3 cellular contexts compared by ENCODE assay signal in the genomic region with DNA sequence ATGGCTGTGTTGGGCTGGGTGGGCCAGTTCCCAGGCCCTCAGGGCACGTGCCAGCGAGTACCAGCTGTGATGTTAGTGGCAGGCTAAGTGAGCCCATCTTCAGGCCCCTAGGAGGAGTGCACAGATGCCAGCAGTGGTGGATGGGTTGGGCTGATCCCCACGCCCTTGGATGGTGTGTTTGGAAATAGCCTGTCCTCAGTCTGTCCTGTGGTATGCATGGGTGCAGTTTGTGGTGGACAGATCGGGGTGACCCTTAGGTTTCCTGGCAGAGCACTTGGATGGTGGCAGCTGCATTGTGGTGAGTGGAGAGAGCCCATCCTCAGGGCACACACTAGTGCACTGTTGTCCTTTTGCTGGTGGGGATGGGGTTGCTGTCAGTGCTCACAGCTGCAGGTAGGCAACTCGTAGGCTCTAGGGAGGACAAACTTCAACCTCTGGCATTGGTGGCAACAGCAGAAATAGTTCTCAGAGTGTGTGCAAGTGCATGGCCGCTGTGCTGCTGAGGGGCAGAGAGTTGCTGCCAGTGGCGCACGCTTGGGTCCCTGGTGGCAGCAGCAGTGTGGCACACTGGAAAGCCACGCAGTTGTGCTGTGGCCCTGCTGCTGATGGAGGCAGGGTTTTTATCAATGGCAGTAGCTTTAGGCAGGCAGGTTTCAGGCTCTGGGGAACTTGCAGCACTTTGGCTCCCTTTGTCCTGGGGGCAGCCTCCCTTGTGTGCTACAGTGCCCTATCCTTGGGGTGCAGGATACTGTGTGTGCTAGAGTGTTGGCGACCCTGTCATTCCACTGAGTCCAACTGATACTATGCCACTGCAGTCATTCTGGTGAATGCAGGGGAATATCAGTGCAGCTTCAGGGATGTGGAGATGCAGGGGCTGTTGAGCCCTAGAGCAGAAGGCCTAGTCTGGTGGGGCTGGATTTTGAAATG.
A peak's percentile ranks its signal among the peaks of the same experiment; 100 is the strongest.
TF ChIP-seq lines count a peak whose summit lies in the region.

No MANE protein-coding gene starts in this region.

TF ChIP-seq in IMR-90, 13 proteins besides CTCF, POLR2A, EP300 and RAD21:
- TF ChIP-seq RCOR1 (IDR thresholded peaks at IDR 0.05; ENCODE audit: insufficient replicate concordance, low read length) (no peak), MAZ (IDR thresholded peaks at IDR 0.05; ENCODE audit: borderline replicate concordance, low read depth, low read length) (no peak), FOS (IDR thresholded peaks at IDR 0.05; ENCODE audit: low read depth, low read length) (no peak)
TF ChIP-seq in IMR-90: peak in this region for 0.

TF ChIP-seq in K562, 482 proteins besides CTCF, POLR2A, EP300 and RAD21:
- TF ChIP-seq BRD9 (IDR thresholded peaks at IDR 0.05; ENCODE audit: low read depth, partially characterized antibody) (no peak), BRF1 (IDR thresholded peaks at IDR 0.05; ENCODE audit: borderline replicate concordance, extremely low read depth, insufficient read length) (no peak), CBFA2T2 (conservative IDR thresholded peaks at IDR 0.05) (no peak), KAT7 (CRISPR knock-in tag; IDR thresholded peaks at IDR 0.05; ENCODE audit: borderline replicate concordance) (no peak), ZNF274 (IDR thresholded peaks at IDR 0.05; ENCODE audit: borderline replicate concordance, low read depth, low read length) (no peak), HLTF (IDR thresholded peaks at IDR 0.05) (no peak), STAT5B (CRISPR knock-in tag; IDR thresholded peaks at IDR 0.05) (no peak), CBX5 (IDR thresholded peaks at IDR 0.05; ENCODE audit: borderline replicate concordance, low read depth) (no peak), EZH2 (IDR thresholded peaks at IDR 0.05; ENCODE audit: borderline replicate concordance, low read depth, low read length) (no peak), CHD2 (IDR thresholded peaks at IDR 0.05; ENCODE audit: low read depth, low read length) (no peak), MED1 (CRISPR knock-in tag; IDR thresholded peaks at IDR 0.05; ENCODE audit: borderline replicate concordance) (no peak)
- TF ChIP-seq, protein P1, sequence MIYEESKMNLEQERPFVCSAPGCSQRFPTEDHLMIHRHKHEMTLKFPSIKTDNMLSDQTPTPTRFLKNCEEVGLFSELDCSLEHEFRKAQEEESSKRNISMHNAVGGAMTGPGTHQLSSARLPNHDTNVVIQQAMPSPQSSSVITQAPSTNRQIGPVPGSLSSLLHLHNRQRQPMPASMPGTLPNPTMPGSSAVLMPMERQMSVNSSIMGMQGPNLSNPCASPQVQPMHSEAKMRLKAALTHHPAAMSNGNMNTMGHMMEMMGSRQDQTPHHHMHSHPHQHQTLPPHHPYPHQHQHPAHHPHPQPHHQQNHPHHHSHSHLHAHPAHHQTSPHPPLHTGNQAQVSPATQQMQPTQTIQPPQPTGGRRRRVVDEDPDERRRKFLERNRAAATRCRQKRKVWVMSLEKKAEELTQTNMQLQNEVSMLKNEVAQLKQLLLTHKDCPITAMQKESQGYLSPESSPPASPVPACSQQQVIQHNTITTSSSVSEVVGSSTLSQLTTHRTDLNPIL (CRISPR knock-in tag; IDR thresholded peaks at IDR 0.05), result no peak
- TF ChIP-seq, protein P2, sequence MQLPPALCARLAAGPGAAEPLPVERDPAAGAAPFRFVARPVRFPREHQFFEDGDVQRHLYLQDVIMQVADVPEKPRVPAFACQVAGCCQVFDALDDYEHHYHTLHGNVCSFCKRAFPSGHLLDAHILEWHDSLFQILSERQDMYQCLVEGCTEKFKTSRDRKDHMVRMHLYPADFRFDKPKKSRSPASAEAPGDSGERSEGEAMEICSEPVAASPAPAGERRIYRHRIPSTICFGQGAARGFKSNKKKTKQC (CRISPR knock-in tag; IDR thresholded peaks at IDR 0.05), result no peak
- TF ChIP-seq, protein P3, sequence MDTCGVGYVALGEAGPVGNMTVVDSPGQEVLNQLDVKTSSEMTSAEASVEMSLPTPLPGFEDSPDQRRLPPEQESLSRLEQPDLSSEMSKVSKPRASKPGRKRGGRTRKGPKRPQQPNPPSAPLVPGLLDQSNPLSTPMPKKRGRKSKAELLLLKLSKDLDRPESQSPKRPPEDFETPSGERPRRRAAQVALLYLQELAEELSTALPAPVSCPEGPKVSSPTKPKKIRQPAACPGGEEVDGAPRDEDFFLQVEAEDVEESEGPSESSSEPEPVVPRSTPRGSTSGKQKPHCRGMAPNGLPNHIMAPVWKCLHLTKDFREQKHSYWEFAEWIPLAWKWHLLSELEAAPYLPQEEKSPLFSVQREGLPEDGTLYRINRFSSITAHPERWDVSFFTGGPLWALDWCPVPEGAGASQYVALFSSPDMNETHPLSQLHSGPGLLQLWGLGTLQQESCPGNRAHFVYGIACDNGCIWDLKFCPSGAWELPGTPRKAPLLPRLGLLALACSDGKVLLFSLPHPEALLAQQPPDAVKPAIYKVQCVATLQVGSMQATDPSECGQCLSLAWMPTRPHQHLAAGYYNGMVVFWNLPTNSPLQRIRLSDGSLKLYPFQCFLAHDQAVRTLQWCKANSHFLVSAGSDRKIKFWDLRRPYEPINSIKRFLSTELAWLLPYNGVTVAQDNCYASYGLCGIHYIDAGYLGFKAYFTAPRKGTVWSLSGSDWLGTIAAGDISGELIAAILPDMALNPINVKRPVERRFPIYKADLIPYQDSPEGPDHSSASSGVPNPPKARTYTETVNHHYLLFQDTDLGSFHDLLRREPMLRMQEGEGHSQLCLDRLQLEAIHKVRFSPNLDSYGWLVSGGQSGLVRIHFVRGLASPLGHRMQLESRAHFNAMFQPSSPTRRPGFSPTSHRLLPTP (IDR thresholded peaks at IDR 0.05; ENCODE audit: borderline replicate concordance, extremely low read depth, insufficient read length), result no peak
- TF ChIP-seq, protein P4, sequence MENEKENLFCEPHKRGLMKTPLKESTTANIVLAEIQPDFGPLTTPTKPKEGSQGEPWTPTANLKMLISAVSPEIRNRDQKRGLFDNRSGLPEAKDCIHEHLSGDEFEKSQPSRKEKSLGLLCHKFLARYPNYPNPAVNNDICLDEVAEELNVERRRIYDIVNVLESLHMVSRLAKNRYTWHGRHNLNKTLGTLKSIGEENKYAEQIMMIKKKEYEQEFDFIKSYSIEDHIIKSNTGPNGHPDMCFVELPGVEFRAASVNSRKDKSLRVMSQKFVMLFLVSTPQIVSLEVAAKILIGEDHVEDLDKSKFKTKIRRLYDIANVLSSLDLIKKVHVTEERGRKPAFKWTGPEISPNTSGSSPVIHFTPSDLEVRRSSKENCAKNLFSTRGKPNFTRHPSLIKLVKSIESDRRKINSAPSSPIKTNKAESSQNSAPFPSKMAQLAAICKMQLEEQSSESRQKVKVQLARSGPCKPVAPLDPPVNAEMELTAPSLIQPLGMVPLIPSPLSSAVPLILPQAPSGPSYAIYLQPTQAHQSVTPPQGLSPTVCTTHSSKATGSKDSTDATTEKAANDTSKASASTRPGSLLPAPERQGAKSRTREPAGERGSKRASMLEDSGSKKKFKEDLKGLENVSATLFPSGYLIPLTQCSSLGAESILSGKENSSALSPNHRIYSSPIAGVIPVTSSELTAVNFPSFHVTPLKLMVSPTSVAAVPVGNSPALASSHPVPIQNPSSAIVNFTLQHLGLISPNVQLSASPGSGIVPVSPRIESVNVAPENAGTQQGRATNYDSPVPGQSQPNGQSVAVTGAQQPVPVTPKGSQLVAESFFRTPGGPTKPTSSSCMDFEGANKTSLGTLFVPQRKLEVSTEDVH (IDR thresholded peaks at IDR 0.05; ENCODE audit: low read depth, partially characterized antibody), result no peak

TF ChIP-seq in HepG2, 621 proteins besides CTCF, POLR2A, EP300 and RAD21 (continues in another document):
- TF ChIP-seq ZNF232 (CRISPR knock-in tag; IDR thresholded peaks at IDR 0.05; ENCODE audit: borderline replicate concordance), result no peak
- TF ChIP-seq FOXM1 (CRISPR knock-in tag; IDR thresholded peaks at IDR 0.05), result 0 out of 2 replicates have a peak, but pooled peaks have one; percentile 16
- TF ChIP-seq ZNF224 (CRISPR knock-in tag; IDR thresholded peaks at IDR 0.05), result 0 out of 2 replicates have a peak, but pooled peaks have one; percentile 39
- TF ChIP-seq, protein P5, sequence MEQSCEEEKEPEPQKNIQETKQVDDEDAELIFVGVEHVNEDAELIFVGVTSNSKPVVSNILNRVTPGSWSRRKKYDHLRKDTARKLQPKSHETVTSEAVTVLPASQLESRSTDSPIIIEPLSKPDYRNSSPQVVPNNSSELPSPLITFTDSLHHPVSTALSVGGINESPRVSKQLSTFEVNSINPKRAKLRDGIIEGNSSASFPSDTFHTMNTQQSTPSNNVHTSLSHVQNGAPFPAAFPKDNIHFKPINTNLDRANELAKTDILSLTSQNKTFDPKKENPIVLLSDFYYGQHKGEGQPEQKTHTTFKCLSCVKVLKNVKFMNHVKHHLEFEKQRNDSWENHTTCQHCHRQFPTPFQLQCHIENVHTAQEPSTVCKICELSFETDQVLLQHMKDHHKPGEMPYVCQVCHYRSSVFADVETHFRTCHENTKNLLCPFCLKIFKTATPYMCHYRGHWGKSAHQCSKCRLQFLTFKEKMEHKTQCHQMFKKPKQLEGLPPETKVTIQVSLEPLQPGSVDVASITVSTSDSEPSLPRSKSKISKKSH (CRISPR knock-in tag; IDR thresholded peaks at IDR 0.05; ENCODE audit: borderline replicate concordance), result 0 out of 2 replicates have a peak, but pooled peaks have one; percentile 62
- peak; percentile 23; the same call in 1 of the 2 replicates for TF ChIP-seq ZNF839 (CRISPR knock-in tag; IDR thresholded peaks at IDR 0.05; ENCODE audit: borderline replicate concordance)
- TF ChIP-seq ZNF891 (CRISPR knock-in tag; IDR thresholded peaks at IDR 0.05), result 0 out of 2 replicates have a peak, but pooled peaks have one; percentile 72
- TF ChIP-seq SMAD9 (CRISPR knock-in tag; IDR thresholded peaks at IDR 0.05), result no peak
- TF ChIP-seq ZNF225 (CRISPR knock-in tag; IDR thresholded peaks at IDR 0.05), result peak; percentile 61; the same call in 1 of the 2 replicates
- 0 out of 2 replicates have a peak, but pooled peaks have one; percentile 13 for TF ChIP-seq ZNF350 (CRISPR knock-in tag; IDR thresholded peaks at IDR 0.05; ENCODE audit: borderline replicate concordance, low read depth)
- TF ChIP-seq MTA1 (CRISPR knock-in tag; IDR thresholded peaks at IDR 0.05; ENCODE audit: borderline replicate concordance), result 0 out of 2 replicates have a peak, but pooled peaks have one; percentile 3
- peak; percentile 38; the same call in 1 of the 2 replicates for TF ChIP-seq BRD4 (CRISPR knock-in tag; IDR thresholded peaks at IDR 0.05)
- peak; percentile 23; the same call in 1 of the 2 replicates for TF ChIP-seq SMAD1 (CRISPR knock-in tag; IDR thresholded peaks at IDR 0.05; ENCODE audit: borderline replicate concordance, low read depth)
- no peak for TF ChIP-seq GPN1 (CRISPR knock-in tag; IDR thresholded peaks at IDR 0.05; ENCODE audit: borderline replicate concordance)
- TF ChIP-seq, protein P6, sequence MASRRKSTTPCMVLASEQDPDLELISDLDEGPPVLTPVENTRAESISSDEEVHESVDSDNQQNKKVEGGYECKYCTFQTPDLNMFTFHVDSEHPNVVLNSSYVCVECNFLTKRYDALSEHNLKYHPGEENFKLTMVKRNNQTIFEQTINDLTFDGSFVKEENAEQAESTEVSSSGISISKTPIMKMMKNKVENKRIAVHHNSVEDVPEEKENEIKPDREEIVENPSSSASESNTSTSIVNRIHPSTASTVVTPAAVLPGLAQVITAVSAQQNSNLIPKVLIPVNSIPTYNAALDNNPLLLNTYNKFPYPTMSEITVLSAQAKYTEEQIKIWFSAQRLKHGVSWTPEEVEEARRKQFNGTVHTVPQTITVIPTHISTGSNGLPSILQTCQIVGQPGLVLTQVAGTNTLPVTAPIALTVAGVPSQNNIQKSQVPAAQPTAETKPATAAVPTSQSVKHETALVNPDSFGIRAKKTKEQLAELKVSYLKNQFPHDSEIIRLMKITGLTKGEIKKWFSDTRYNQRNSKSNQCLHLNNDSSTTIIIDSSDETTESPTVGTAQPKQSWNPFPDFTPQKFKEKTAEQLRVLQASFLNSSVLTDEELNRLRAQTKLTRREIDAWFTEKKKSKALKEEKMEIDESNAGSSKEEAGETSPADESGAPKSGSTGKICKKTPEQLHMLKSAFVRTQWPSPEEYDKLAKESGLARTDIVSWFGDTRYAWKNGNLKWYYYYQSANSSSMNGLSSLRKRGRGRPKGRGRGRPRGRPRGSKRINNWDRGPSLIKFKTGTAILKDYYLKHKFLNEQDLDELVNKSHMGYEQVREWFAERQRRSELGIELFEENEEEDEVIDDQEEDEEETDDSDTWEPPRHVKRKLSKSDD (CRISPR knock-in tag; IDR thresholded peaks at IDR 0.05; ENCODE audit: low read depth), result no peak
- TF ChIP-seq, protein P7, sequence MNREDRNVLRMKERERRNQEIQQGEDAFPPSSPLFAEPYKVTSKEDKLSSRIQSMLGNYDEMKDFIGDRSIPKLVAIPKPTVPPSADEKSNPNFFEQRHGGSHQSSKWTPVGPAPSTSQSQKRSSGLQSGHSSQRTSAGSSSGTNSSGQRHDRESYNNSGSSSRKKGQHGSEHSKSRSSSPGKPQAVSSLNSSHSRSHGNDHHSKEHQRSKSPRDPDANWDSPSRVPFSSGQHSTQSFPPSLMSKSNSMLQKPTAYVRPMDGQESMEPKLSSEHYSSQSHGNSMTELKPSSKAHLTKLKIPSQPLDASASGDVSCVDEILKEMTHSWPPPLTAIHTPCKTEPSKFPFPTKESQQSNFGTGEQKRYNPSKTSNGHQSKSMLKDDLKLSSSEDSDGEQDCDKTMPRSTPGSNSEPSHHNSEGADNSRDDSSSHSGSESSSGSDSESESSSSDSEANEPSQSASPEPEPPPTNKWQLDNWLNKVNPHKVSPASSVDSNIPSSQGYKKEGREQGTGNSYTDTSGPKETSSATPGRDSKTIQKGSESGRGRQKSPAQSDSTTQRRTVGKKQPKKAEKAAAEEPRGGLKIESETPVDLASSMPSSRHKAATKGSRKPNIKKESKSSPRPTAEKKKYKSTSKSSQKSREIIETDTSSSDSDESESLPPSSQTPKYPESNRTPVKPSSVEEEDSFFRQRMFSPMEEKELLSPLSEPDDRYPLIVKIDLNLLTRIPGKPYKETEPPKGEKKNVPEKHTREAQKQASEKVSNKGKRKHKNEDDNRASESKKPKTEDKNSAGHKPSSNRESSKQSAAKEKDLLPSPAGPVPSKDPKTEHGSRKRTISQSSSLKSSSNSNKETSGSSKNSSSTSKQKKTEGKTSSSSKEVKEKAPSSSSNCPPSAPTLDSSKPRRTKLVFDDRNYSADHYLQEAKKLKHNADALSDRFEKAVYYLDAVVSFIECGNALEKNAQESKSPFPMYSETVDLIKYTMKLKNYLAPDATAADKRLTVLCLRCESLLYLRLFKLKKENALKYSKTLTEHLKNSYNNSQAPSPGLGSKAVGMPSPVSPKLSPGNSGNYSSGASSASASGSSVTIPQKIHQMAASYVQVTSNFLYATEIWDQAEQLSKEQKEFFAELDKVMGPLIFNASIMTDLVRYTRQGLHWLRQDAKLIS (CRISPR knock-in tag; IDR thresholded peaks at IDR 0.05), result no peak
- TF ChIP-seq ZNF160 (CRISPR knock-in tag; IDR thresholded peaks at IDR 0.05), result 0 out of 2 replicates have a peak, but pooled peaks have one; percentile 59
- TF ChIP-seq, protein P8, sequence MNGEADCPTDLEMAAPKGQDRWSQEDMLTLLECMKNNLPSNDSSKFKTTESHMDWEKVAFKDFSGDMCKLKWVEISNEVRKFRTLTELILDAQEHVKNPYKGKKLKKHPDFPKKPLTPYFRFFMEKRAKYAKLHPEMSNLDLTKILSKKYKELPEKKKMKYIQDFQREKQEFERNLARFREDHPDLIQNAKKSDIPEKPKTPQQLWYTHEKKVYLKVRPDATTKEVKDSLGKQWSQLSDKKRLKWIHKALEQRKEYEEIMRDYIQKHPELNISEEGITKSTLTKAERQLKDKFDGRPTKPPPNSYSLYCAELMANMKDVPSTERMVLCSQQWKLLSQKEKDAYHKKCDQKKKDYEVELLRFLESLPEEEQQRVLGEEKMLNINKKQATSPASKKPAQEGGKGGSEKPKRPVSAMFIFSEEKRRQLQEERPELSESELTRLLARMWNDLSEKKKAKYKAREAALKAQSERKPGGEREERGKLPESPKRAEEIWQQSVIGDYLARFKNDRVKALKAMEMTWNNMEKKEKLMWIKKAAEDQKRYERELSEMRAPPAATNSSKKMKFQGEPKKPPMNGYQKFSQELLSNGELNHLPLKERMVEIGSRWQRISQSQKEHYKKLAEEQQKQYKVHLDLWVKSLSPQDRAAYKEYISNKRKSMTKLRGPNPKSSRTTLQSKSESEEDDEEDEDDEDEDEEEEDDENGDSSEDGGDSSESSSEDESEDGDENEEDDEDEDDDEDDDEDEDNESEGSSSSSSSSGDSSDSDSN (CRISPR knock-in tag; IDR thresholded peaks at IDR 0.05), result 0 out of 2 replicates have a peak, but pooled peaks have one; percentile 43
- TF ChIP-seq CHD2 (IDR thresholded peaks at IDR 0.05; ENCODE audit: low read depth, low read length), result no peak
